Comparison of ENCODE assay signal across 1 cellular context in genomic region chr20:44407402-44408184, GRCh38.
TF ChIP-seq lines count a peak whose summit lies in the region.

No MANE protein-coding gene starts in this region.

TF ChIP-seq in K562, 482 proteins besides CTCF, POLR2A, EP300 and RAD21 (continued from another document):
- TF ChIP-seq KHSRP (IDR thresholded peaks at IDR 0.05): no peak
- TF ChIP-seq CCNT2 (IDR thresholded peaks at IDR 0.05; ENCODE audit: borderline replicate concordance, extremely low read depth, insufficient read length, low read depth, low read length): no peak
- peak; percentile 89 for TF ChIP-seq RAD51 (IDR thresholded peaks at IDR 0.05; ENCODE audit: borderline replicate concordance, low read depth)
- TF ChIP-seq POLR2B (IDR thresholded peaks at IDR 0.05; ENCODE audit: low read depth, partially characterized antibody): no peak
- peak; percentile 34; the same call in 1 of the 2 replicates for TF ChIP-seq CBFA2T2 (conservative IDR thresholded peaks at IDR 0.05)
- TF ChIP-seq MCM5 (IDR thresholded peaks at IDR 0.05; ENCODE audit: low read depth): no peak
- no peak for TF ChIP-seq ZFPM2 (CRISPR knock-in tag; IDR thresholded peaks at IDR 0.05)
- no peak for TF ChIP-seq ZNF655 (CRISPR knock-in tag; IDR thresholded peaks at IDR 0.05)
- no peak for TF ChIP-seq ZHX1 (conservative IDR thresholded peaks at IDR 0.05; ENCODE audit: low read length)
- no peak for TF ChIP-seq ATF1 (CRISPR knock-in tag; IDR thresholded peaks at IDR 0.05)
- peak; percentile 68 for TF ChIP-seq ATF1 (tag; IDR thresholded peaks at IDR 0.05)
- peak; percentile 75 for TF ChIP-seq PKNOX1 (IDR thresholded peaks at IDR 0.05)
- no peak for TF ChIP-seq ADNP (tag; IDR thresholded peaks at IDR 0.05)
- no peak for TF ChIP-seq ZZZ3 (IDR thresholded peaks at IDR 0.05)
- TF ChIP-seq E2F6 (IDR thresholded peaks at IDR 0.05; ENCODE audit: borderline replicate concordance in 1 of 2, extremely low read depth in 1 of 2, insufficient read depth in 1 of 2, insufficient read length in 1 of 2, low read depth in 1 of 2, low read length in 1 of 2, poor library complexity in 1 of 2, severe bottlenecking in 1 of 2): no peak
- TF ChIP-seq MYC (IDR thresholded peaks at IDR 0.05; ENCODE audit: low read depth, low read length): 0 out of 2 replicates have a peak, but pooled peaks have one; percentile 37
- no peak for TF ChIP-seq MYC (CRISPR knock-in tag; IDR thresholded peaks at IDR 0.05; ENCODE audit: borderline replicate concordance, low read depth)
- no peak for TF ChIP-seq RBM22 (IDR thresholded peaks at IDR 0.05; ENCODE audit: low read depth, low read length, poor library complexity, severe bottlenecking)
- TF ChIP-seq ATF2 (CRISPR knock-in tag; IDR thresholded peaks at IDR 0.05): no peak
- no peak for TF ChIP-seq MAFK (IDR thresholded peaks at IDR 0.05; ENCODE audit: low read length)
- no peak for TF ChIP-seq HCFC1 (IDR thresholded peaks at IDR 0.05; ENCODE audit: low read depth, low read length)
- no peak for TF ChIP-seq DIDO1 (tag; IDR thresholded peaks at IDR 0.05; ENCODE audit: low read depth)
- no peak for TF ChIP-seq WHSC1 (IDR thresholded peaks at IDR 0.05; ENCODE audit: low read length)
- TF ChIP-seq USF2 (CRISPR knock-in tag; IDR thresholded peaks at IDR 0.05): peak; percentile 38
- peak; percentile 51 for TF ChIP-seq RBFOX2 (IDR thresholded peaks at IDR 0.05; ENCODE audit: low read depth, low read length)
- TF ChIP-seq THRAP3 (IDR thresholded peaks at IDR 0.05; ENCODE audit: borderline replicate concordance): no peak
- no peak for TF ChIP-seq RHOXF2B (CRISPR knock-in tag; conservative IDR thresholded peaks at IDR 0.05)
- peak; percentile 37 for TF ChIP-seq NFYB (IDR thresholded peaks at IDR 0.05; ENCODE audit: extremely low read depth, insufficient read length)
- TF ChIP-seq ZNF197 (CRISPR knock-in tag; IDR thresholded peaks at IDR 0.05; ENCODE audit: low read depth): no peak
- no peak for TF ChIP-seq NCOA1 (IDR thresholded peaks at IDR 0.05; ENCODE audit: low read depth)
- no peak for TF ChIP-seq STAG1 (CRISPR knock-in tag; IDR thresholded peaks at IDR 0.05; ENCODE audit: borderline replicate concordance)
- TF ChIP-seq TFE3 (CRISPR knock-in tag; IDR thresholded peaks at IDR 0.05): peak; percentile 97
- no peak for TF ChIP-seq SRF (CRISPR knock-in tag; IDR thresholded peaks at IDR 0.05)
- TF ChIP-seq NFE2L1 (tag; IDR thresholded peaks at IDR 0.05; ENCODE audit: borderline replicate concordance, low read depth): no peak
- no peak for TF ChIP-seq PPARD (CRISPR knock-in tag; IDR thresholded peaks at IDR 0.05)
- TF ChIP-seq NFATC3 (IDR thresholded peaks at IDR 0.05): no peak
- TF ChIP-seq ZNF551 (CRISPR knock-in tag; IDR thresholded peaks at IDR 0.05): no peak
- peak; percentile 69; the same call in 1 of the 2 replicates for TF ChIP-seq CREB3L1 (IDR thresholded peaks at IDR 0.05; ENCODE audit: borderline replicate concordance, low read depth)
- TF ChIP-seq ATF3 (IDR thresholded peaks at IDR 0.05): peak; percentile 65
- no peak for TF ChIP-seq ATF3 (CRISPR knock-in tag; conservative IDR thresholded peaks at IDR 0.05)
- TF ChIP-seq CEBPB (tag; IDR thresholded peaks at IDR 0.05): no peak
- no peak for TF ChIP-seq CHD1 (IDR thresholded peaks at IDR 0.05; ENCODE audit: low read length)
